ENCODE assay signal across 34 cellular contexts in the genomic region with DNA sequence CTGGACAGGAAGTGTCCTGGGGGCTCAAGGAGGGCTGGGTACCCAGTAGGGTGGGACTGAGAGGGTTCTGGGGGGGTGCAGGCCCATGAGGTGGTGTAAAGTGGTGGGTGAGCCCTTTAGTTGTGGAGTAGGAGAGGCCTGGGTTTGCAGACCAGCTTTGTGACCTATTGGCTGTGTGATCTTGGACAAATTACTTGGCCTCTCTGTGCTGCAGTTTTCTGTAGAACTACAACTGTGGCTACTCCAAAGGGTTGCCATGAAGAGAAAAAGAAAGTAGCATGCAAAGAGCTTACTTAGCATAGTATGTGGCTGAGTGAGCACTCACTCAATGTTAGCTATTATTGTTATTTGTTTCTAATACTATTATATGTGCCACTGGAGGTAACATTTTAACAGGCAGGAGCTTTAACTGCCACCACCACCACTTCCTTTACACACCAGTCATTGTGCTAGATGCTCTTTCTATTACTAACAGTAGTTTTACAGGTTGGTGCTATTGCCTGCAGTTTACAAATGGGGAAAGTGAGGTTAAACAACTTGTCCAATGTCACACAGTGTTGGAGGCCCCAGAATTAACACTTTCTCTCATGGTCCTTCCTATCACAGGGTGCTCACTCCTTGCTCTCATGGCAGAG.
"Had no signal": no experiment of that assay in that cellular context is flagged by ENCODE, and none has a peak within 500 bp of the region (broad histone marks: within the 10 kb centered on the region; RNA-seq: fewer than 3 reads in every experiment).

No MANE protein-coding gene starts in this region.

- DNase-seq: activated B cell treated with CpG ODN at 0.5 μM for 24 hours; activated CD4-positive, alpha-beta memory T cell treated with anti-CD3 and anti-CD28 coated beads for 36 hours; activated CD4-positive, alpha-beta T cell treated with anti-CD3 and anti-CD28 coated beads for 36 hours; activated CD4-positive, alpha-beta T cell treated with anti-CD3 and anti-CD28 coated beads, Interleukin-2, amount 10 ng/mL, durations not matched to agents 24 days and 14 days; activated CD8-positive, alpha-beta memory T cell treated with anti-CD3 and anti-CD28 coated beads, Interleukin-2, amount 10 ng/mL, durations not matched to agents 7 days and 5 days; activated CD8-positive, alpha-beta memory T cell treated with anti-CD3 and anti-CD28 coated beads, Interleukin-2, amount 50 U/mL, for 4 hours; activated CD8-positive, alpha-beta T cell treated with anti-CD3 and anti-CD28 coated beads, Interleukin-2, amount 10 ng/mL, durations not matched to agents 7 days and 5 days; activated effector memory CD4-positive, alpha-beta T cell treated with anti-CD3 and anti-CD28 coated beads, Interleukin-2, amount 50 U/mL, for 16 hours; activated naive CD4-positive, alpha-beta T cell treated with anti-CD3 and anti-CD28 coated beads for 36 hours; activated naive CD8-positive, alpha-beta T cell treated with anti-CD3 and anti-CD28 coated beads for 36 hours; activated T-cell treated with anti-CD3 and anti-CD28 coated beads, Interleukin-2, amount 50 U/mL, for 1 hour; activated T-cell treated with anti-CD3 and anti-CD28 coated beads, Interleukin-2, amount 50 U/mL, for 48 hours; amniotic stem cell; anterior cingulate cortex; brain microvascular endothelial cell; cortex of kidney; dermis blood vessel endothelial cell; effector CD4-positive, alpha-beta T cell; effector memory CD8-positive, alpha-beta T cell; erythroblast; foreskin keratinocyte; heart right ventricle; T-helper 17 cell; T1000; WERI-Rb-1 had no signal

- H3K4me2 ChIP-seq: hepatocyte had no signal

- H3K36me3 ChIP-seq: brain microvascular endothelial cell, esophagus muscularis mucosa, gastroesophageal sphincter, heart right ventricle, WERI-Rb-1 had no signal

- ATAC-seq: activated CD4-positive, alpha-beta T cell treated with anti-CD3 and anti-CD28 coated beads for 36 hours; activated CD4-positive, CD25-positive, alpha-beta regulatory T cell treated with anti-CD3 and anti-CD28 coated beads, Interleukin-2, amount 50 U/mL, for 24 hours; activated CD8-positive, alpha-beta memory T cell treated with anti-CD3 and anti-CD28 coated beads, Interleukin-2, amount 10 ng/mL, durations not matched to agents 7 days and 5 days; activated CD8-positive, alpha-beta T cell treated with anti-CD3 and anti-CD28 coated beads, Interleukin-2, amount 10 ng/mL, durations not matched to agents 7 days and 5 days; effector memory CD8-positive, alpha-beta T cell; foreskin keratinocyte; gastroesophageal sphincter; heart right ventricle; T-helper 17 cell had no signal

- H3K9me3 ChIP-seq: esophagus muscularis mucosa, gastroesophageal sphincter, heart right ventricle had no signal

- H3K36me3 Mint-ChIP-seq: activated CD4-positive, alpha-beta memory T cell treated with anti-CD3 and anti-CD28 coated beads for 36 hours; activated CD8-positive, alpha-beta memory T cell treated with anti-CD3 and anti-CD28 coated beads, Interleukin-2, amount 10 ng/mL, durations not matched to agents 7 days and 5 days; activated naive CD4-positive, alpha-beta T cell treated with anti-CD3 and anti-CD28 coated beads, Interleukin-2, amount 50 U/mL, for 24 hours; activated naive CD8-positive, alpha-beta T cell treated with anti-CD3 and anti-CD28 coated beads for 36 hours had no signal

- H3K4me3 ChIP-seq: esophagus muscularis mucosa, gastroesophageal sphincter, heart right ventricle, hepatocyte had no signal

- H3K27me3 ChIP-seq: brain microvascular endothelial cell, foreskin keratinocyte, hepatocyte had no signal

- H3K79me2 ChIP-seq: hepatocyte had no signal

- H3K9me3 Mint-ChIP-seq: activated B cell treated with CpG ODN at 0.5 μM for 24 hours; activated CD4-positive, alpha-beta memory T cell treated with anti-CD3 and anti-CD28 coated beads for 36 hours; activated CD4-positive, alpha-beta T cell treated with anti-CD3 and anti-CD28 coated beads, Interleukin-2, amount 10 ng/mL, durations not matched to agents 24 days and 14 days; activated naive CD4-positive, alpha-beta T cell treated with anti-CD3 and anti-CD28 coated beads for 36 hours; activated naive CD4-positive, alpha-beta T cell treated with anti-CD3 and anti-CD28 coated beads, Interleukin-2, amount 50 U/mL, for 24 hours; activated naive CD8-positive, alpha-beta T cell treated with anti-CD3 and anti-CD28 coated beads for 36 hours; activated T-helper 1 cell treated with anti-CD3 and anti-CD28 coated beads, Interleukin-12 subunit alpha, Interleukin-12 subunit beta, Interleukin-2, Interleukin-4 antibody, amounts not matched to agents 30 ng/mL and 10 ng/mL and 1 ng/mL, durations not matched to agents 14 hours and 24 hours and 36 hours; activated T-helper 2 cell treated with anti-CD3 and anti-CD28 coated beads, Interferon-gamma antibody, Interleukin-2, Interleukin-4, amounts not matched to agents 10 μg/mL and 5 μg/mL and 100 μg/mL, durations not matched to agents 14 hours and 24 hours and 36 hours; central memory CD8-positive, alpha-beta T cell; effector memory CD8-positive, alpha-beta T cell; T-helper 2 cell treated with Interferon-gamma antibody and Interleukin-4, amounts not matched to agents 5 μg/mL and 100 μg/mL, for 36 hours had no signal

- H3K27me3 Mint-ChIP-seq: activated CD4-positive, alpha-beta memory T cell treated with anti-CD3 and anti-CD28 coated beads for 36 hours; activated CD4-positive, alpha-beta T cell treated with anti-CD3 and anti-CD28 coated beads for 36 hours; activated CD4-positive, alpha-beta T cell treated with anti-CD3 and anti-CD28 coated beads, Interleukin-2, amount 10 ng/mL, durations not matched to agents 24 days and 14 days; activated naive CD8-positive, alpha-beta T cell treated with anti-CD3 and anti-CD28 coated beads for 36 hours; central memory CD8-positive, alpha-beta T cell; effector memory CD8-positive, alpha-beta T cell; T-helper 17 cell had no signal

- H3K4me1 ChIP-seq: esophagus muscularis mucosa, foreskin keratinocyte, gastroesophageal sphincter, heart right ventricle had no signal

- H2AFZ ChIP-seq: hepatocyte had no signal

- H3K4me3 Mint-ChIP-seq: activated B cell treated with CpG ODN at 0.5 μM for 24 hours; activated CD4-positive, alpha-beta memory T cell treated with anti-CD3 and anti-CD28 coated beads for 36 hours; activated CD4-positive, alpha-beta T cell treated with anti-CD3 and anti-CD28 coated beads for 36 hours; activated CD4-positive, alpha-beta T cell treated with anti-CD3 and anti-CD28 coated beads, Interleukin-2, amount 10 ng/mL, durations not matched to agents 24 days and 14 days; activated CD8-positive, alpha-beta memory T cell treated with anti-CD3 and anti-CD28 coated beads, Interleukin-2, amount 10 ng/mL, durations not matched to agents 7 days and 5 days; activated CD8-positive, alpha-beta T cell treated with anti-CD3 and anti-CD28 coated beads, Interleukin-2, amount 10 ng/mL, durations not matched to agents 7 days and 5 days; activated naive CD4-positive, alpha-beta T cell treated with anti-CD3 and anti-CD28 coated beads for 36 hours; activated naive CD4-positive, alpha-beta T cell treated with anti-CD3 and anti-CD28 coated beads, Interleukin-2, amount 50 U/mL, for 24 hours; activated naive CD8-positive, alpha-beta T cell treated with anti-CD3 and anti-CD28 coated beads for 36 hours; activated T-helper 1 cell treated with anti-CD3 and anti-CD28 coated beads, Interleukin-12 subunit alpha, Interleukin-12 subunit beta, Interleukin-2, Interleukin-4 antibody, amounts not matched to agents 30 ng/mL and 10 ng/mL and 1 ng/mL, durations not matched to agents 14 hours and 24 hours and 36 hours; central memory CD8-positive, alpha-beta T cell; effector memory CD8-positive, alpha-beta T cell; T-helper 17 cell; T-helper 2 cell treated with Interferon-gamma antibody and Interleukin-4, amounts not matched to agents 5 μg/mL and 100 μg/mL, for 36 hours had no signal

- H3K4me1 Mint-ChIP-seq: activated B cell treated with CpG ODN at 0.5 μM for 24 hours had no signal

- H3K27ac Mint-ChIP-seq: activated B cell treated with CpG ODN at 0.5 μM for 24 hours; activated CD4-positive, alpha-beta memory T cell treated with anti-CD3 and anti-CD28 coated beads for 36 hours; activated CD4-positive, alpha-beta T cell treated with anti-CD3 and anti-CD28 coated beads for 36 hours; activated CD4-positive, alpha-beta T cell treated with anti-CD3 and anti-CD28 coated beads, Interleukin-2, amount 10 ng/mL, durations not matched to agents 24 days and 14 days; activated CD8-positive, alpha-beta memory T cell treated with anti-CD3 and anti-CD28 coated beads, Interleukin-2, amount 10 ng/mL, durations not matched to agents 7 days and 5 days; activated CD8-positive, alpha-beta T cell treated with anti-CD3 and anti-CD28 coated beads, Interleukin-2, amount 10 ng/mL, durations not matched to agents 7 days and 5 days; activated naive CD4-positive, alpha-beta T cell treated with anti-CD3 and anti-CD28 coated beads for 36 hours; activated naive CD4-positive, alpha-beta T cell treated with anti-CD3 and anti-CD28 coated beads, Interleukin-2, amount 50 U/mL, for 24 hours; activated naive CD8-positive, alpha-beta T cell treated with anti-CD3 and anti-CD28 coated beads for 36 hours; activated T-helper 1 cell treated with anti-CD3 and anti-CD28 coated beads, Interleukin-12 subunit alpha, Interleukin-12 subunit beta, Interleukin-2, Interleukin-4 antibody, amounts not matched to agents 30 ng/mL and 10 ng/mL and 1 ng/mL, durations not matched to agents 14 hours and 24 hours and 36 hours; activated T-helper 2 cell treated with anti-CD3 and anti-CD28 coated beads, Interferon-gamma antibody, Interleukin-2, Interleukin-4, amounts not matched to agents 10 μg/mL and 5 μg/mL and 100 μg/mL, durations not matched to agents 14 hours and 24 hours and 36 hours; effector memory CD8-positive, alpha-beta T cell; T-helper 17 cell; T-helper 2 cell treated with Interferon-gamma antibody and Interleukin-4, amounts not matched to agents 5 μg/mL and 100 μg/mL, for 36 hours had no signal

- H3K27ac ChIP-seq: brain microvascular endothelial cell, esophagus muscularis mucosa, foreskin keratinocyte, gastroesophageal sphincter, heart right ventricle, hepatocyte, WERI-Rb-1 had no signal
